8 cellular contexts compared by ENCODE assay signal in the genomic region with DNA sequence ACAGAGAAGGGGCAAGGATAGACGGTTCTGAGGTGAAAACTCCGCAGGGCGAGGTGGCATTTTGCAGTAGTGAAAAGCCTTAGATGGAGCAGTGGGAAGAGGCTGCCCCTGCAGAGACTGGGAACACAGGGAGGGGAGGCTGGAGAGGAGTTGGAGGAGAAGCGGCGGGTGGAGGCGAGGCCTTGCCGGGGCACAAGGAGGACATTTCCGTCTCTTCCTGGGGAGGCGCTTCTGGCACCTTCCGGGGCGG. TPM values are rescaled to one million over a fixed set of nuclear protein-coding genes. Genes with fewer than 3 reads are reported as not detected.
DNase-seq lines count a peak whose midpoint lies in the region; ATAC-seq and TF ChIP-seq lines count a peak whose summit lies in the region.

No MANE protein-coding gene starts in this region.

- no peaks in the 10 kb centered on the region for H3K27me3 ChIP-seq in AG04450 (ENCODE audit: control insufficient read depth, insufficient read depth, low read length)
- H3K27me3 ChIP-seq in ascending aorta = no peaks in the 10 kb centered on the region
- no peaks in the 10 kb centered on the region for H3K27me3 ChIP-seq in mucosa of rectum (ENCODE audit: control insufficient read depth in 2 of 2, insufficient read depth in 2 of 2, low read length in 2 of 2)

- peak overlapping the region; percentile 65 for H3K27ac ChIP-seq in AG04450 (ENCODE audit: low read depth, low read length)
- H3K27ac ChIP-seq in ascending aorta = peak overlapping the region; percentile 98
- peak overlapping the region; percentile 82 to 86 for H3K27ac ChIP-seq in mucosa of rectum (ENCODE audit: low read depth in 2 of 2, low read length in 2 of 2)

- no peaks in the 10 kb centered on the region for H3K36me3 Mint-ChIP-seq in HFFc6 (ENCODE audit: low read depth)

- intact Hi-C loops in ascending aorta (cut with DNase I) = loop anchor here (1.0 to 5.0 kb wide), 4 partner anchors 18 to 246 kb away; partner anchors contain the start of genes BMPR1A, MMRN2 and SNCG

- peaks cover 30 to 35% of the 10 kb centered on the region in 2 donors for H3K36me3 ChIP-seq in ascending aorta
- no peaks in the 10 kb centered on the region for H3K36me3 ChIP-seq in mucosa of rectum (ENCODE audit: control insufficient read depth in 2 of 2, insufficient read depth in 2 of 2, low read length in 2 of 2)

- DNase-seq in AG04450 (ENCODE audit: low read depth, low spot score) = no peak
- no peak for DNase-seq in HFFc6
- DNase-seq in ascending aorta (ENCODE audit: low spot score in 2 of 2) = no peak
- DNase-seq in AG08396 (ENCODE audit: low spot score) = no peak
- DNase-seq in globus pallidus (ENCODE audit: low spot score) = no peak
- DNase-seq in dedifferentiated amniotic fluid mesenchymal stem cell (ENCODE audit: extremely low spot score) = no peak

- CTCF ChIA-PET in AG04450 (lab: Charles Lee) = interaction anchor here (0.5 to 1.9 kb wide), 2 partner anchors 189 to 228 kb away, joined by 5 to 8 read pairs; no protein-coding TSS in a partner anchor

- peak overlapping the region; percentile 88 for H3K27ac Mint-ChIP-seq in HFFc6

- H3K4me1 ChIP-seq in ascending aorta = peaks cover 2 to 8% of the 10 kb centered on the region in 2 donors
- peaks cover 8 to 12% of the 10 kb centered on the region in 2 donors for H3K4me1 ChIP-seq in mucosa of rectum (ENCODE audit: control insufficient read depth in 2 of 2, insufficient read depth in 2 of 2, low read length in 2 of 2)

- no peaks in the 10 kb centered on the region for H3K9me3 Mint-ChIP-seq in HFFc6

- H3K4me1 Mint-ChIP-seq in HFFc6 (ENCODE audit: low read depth) = peaks cover 13% of the 10 kb centered on the region

- POLR2A ChIA-PET in AG04450 (lab: Yijun Ruan, JAX) = interaction anchor here (1.4 to 1.9 kb wide), 2 partner anchors 22 to 140 kb away, joined by 3 to 4 read pairs; no protein-coding TSS in a partner anchor

- H3K9ac ChIP-seq in mucosa of rectum (ENCODE audit: low read depth in 1 of 2, low read length in 2 of 2) = peak overlapping the region; percentile 68 to 88

- no peak for ATAC-seq in HG02884 (IDR thresholded peaks at IDR 0.05; ENCODE audit: unreplicated experiment)

- TF ChIP-seq CTCF in AG04450 (IDR thresholded peaks at IDR 0.05; ENCODE audit: low read depth, low read length) (no peak), HFFc6 (IDR thresholded peaks at IDR 0.05) (no peak), ascending aorta (IDR thresholded peaks at IDR 0.05) (peak in 1 of 3 experiments; percentile 79)

- H3K4me3 Mint-ChIP-seq in HFFc6 = peak overlapping the region; percentile 80

- peak overlapping the region; percentile 39 for H3K4me3 ChIP-seq in AG04450 (ENCODE audit: low read depth, low read length)
- H3K4me3 ChIP-seq in ascending aorta = peak overlapping the region; percentile 83 to 89
- peak overlapping the region; percentile 70 to 74 for H3K4me3 ChIP-seq in mucosa of rectum (ENCODE audit: low read length in 2 of 2)

- H3K9me3 ChIP-seq in AG04450 (ENCODE audit: control insufficient read depth, insufficient read depth, low read length) = peaks cover 4% of the 10 kb centered on the region; the same call in 1 of the 2 replicates
- no peaks in the 10 kb centered on the region for H3K9me3 ChIP-seq in ascending aorta
- no peaks in the 10 kb centered on the region for H3K9me3 ChIP-seq in mucosa of rectum (ENCODE audit: control insufficient read depth in 2 of 2, low read length in 2 of 2)

- peaks cover 2% of the 10 kb centered on the region; the same call in 1 of the 2 replicates for H3K27me3 Mint-ChIP-seq in HFFc6 (ENCODE audit: insufficient read depth)

RNA-seq across cellular contexts. Expression of gene LDB3, which starts 42.6 kb away (rescaled TPM):
- polyA plus RNA-seq in AG04450 (2011; rRNA removed) = 0.46 and 0.60 TPM in 2 replicates
- polyA minus RNA-seq in AG04450 (2011; rRNA and poly(A)+ RNA removed) = 0.48 and 1.7 TPM in 2 replicates
- total RNA-seq in HFFc6 (2021; fragmentation: NEBNext Ultra II Directional; extraction: Animal tissue kit (Norgen Biotek cat#: 25700)) = 1 to 10 TPM in 1 of 6 experiments, under 1 TPM in 5; 0.55 to 1.3 (median 0.66) TPM
- 27.4 TPM for total RNA-seq in ascending aorta

RNA-seq across cellular contexts. Expression of gene BMPR1A, which starts 45.5 kb away (rescaled TPM):
- 32.7 and 41.9 TPM in 2 replicates for polyA plus RNA-seq in AG04450 (2011; rRNA removed)
- 55.8 and 88.5 TPM in 2 replicates for polyA minus RNA-seq in AG04450 (2011; rRNA and poly(A)+ RNA removed)
- 10 to 100 TPM; 41.9 to 50.5 (median 46.6) TPM for total RNA-seq in HFFc6 (2021; fragmentation: NEBNext Ultra II Directional; extraction: Animal tissue kit (Norgen Biotek cat#: 25700))
- 12.9 TPM for total RNA-seq in ascending aorta

RNA-seq across cellular contexts. Expression of gene OPN4, which starts 56.6 kb away (rescaled TPM):
- polyA plus RNA-seq in AG04450 (2011; rRNA removed) = not detected in 2 replicates
- polyA minus RNA-seq in AG04450 (2011; rRNA and poly(A)+ RNA removed) = not detected in 2 replicates
- not detected for total RNA-seq in HFFc6 (2021; fragmentation: NEBNext Ultra II Directional; extraction: Animal tissue kit (Norgen Biotek cat#: 25700))
- not detected for total RNA-seq in ascending aorta

Comparison
In these comparisons a context has a peak if more than half of its experiments do, and no peak if none do; other contexts are left out.
1. RNA of gene LDB3, which starts 42.6 kb away (total RNA-seq): 27.4 TPM in ascending aorta (single experiment); 0.55 to 1.3 TPM in HFFc6; every median in the first group is over 10 times any median in the second.
2. Peak in every context shown above with its lines, with median percentiles within 50 percentile points of each other: H3K27ac ChIP-seq and H3K4me3 ChIP-seq.